Comparison of ENCODE assay signal across 1 cellular context in genomic region chr12:39617887-39618286, GRCh38.
TF ChIP-seq lines count a peak whose summit lies in the region.

No MANE protein-coding gene starts in this region.

TF ChIP-seq in GM12878, 131 proteins besides CTCF, POLR2A, EP300 and RAD21 (continued from another document):
- TF ChIP-seq CEBPZ (IDR thresholded peaks at IDR 0.05; ENCODE audit: low read depth, low read length) (no peak), TARDBP (IDR thresholded peaks at IDR 0.05; ENCODE audit: borderline replicate concordance) (no peak), MYB (IDR thresholded peaks at IDR 0.05; ENCODE audit: borderline replicate concordance, low read depth, low read length) (no peak), REST (IDR thresholded peaks at IDR 0.05; ENCODE audit: low read depth, low read length) (no peak; the same call in 1 of the 2 replicates), MLLT1 (IDR thresholded peaks at IDR 0.05) (peak; percentile 19; the same call in 1 of the 2 replicates), ZBED1 (IDR thresholded peaks at IDR 0.05; ENCODE audit: borderline replicate concordance) (no peak), NKRF (conservative IDR thresholded peaks at IDR 0.05) (no peak), CBX5 (IDR thresholded peaks at IDR 0.05; ENCODE audit: low read depth) (no peak), ELK1 (IDR thresholded peaks at IDR 0.05; ENCODE audit: low read depth, low read length) (no peak), IKZF2 (IDR thresholded peaks at IDR 0.05) (peak; percentile 83; a peak in 3 of 4 replicates), HDAC2 (IDR thresholded peaks at IDR 0.05) (no peak), BCL11A (IDR thresholded peaks at IDR 0.05; ENCODE audit: low read depth, low read length) (no peak), STAT1 (conservative IDR thresholded peaks at IDR 0.05) (no peak), NFIC (IDR thresholded peaks at IDR 0.05; ENCODE audit: low read depth, low read length) (peak; percentile 42; the same call in 1 of the 2 replicates), MTA2 (IDR thresholded peaks at IDR 0.05; ENCODE audit: low read depth) (peak; percentile 62), NBN (IDR thresholded peaks at IDR 0.05) (peak; percentile 58), ATF2 (IDR thresholded peaks at IDR 0.05; ENCODE audit: low read length) (no peak), ZNF217 (IDR thresholded peaks at IDR 0.05) (0 out of 2 replicates have a peak, but pooled peaks have one; percentile 17), MXI1 (IDR thresholded peaks at IDR 0.05; ENCODE audit: low read depth, low read length) (0 out of 2 replicates have a peak, but pooled peaks have one; percentile 40), ZNF384 (IDR thresholded peaks at IDR 0.05; ENCODE audit: borderline replicate concordance, low read depth, low read length) (peak; percentile 96), IRF3 (IDR thresholded peaks at IDR 0.05) (no peak), SPI1 (IDR thresholded peaks at IDR 0.05; ENCODE audit: borderline replicate concordance, insufficient read depth, low read depth, low read length) (peak; percentile 98), NFYA (IDR thresholded peaks at IDR 0.05; ENCODE audit: borderline replicate concordance, low read depth, low read length) (no peak), MEF2B (IDR thresholded peaks at IDR 0.05; ENCODE audit: partially characterized antibody, poor library complexity, severe bottlenecking) (no peak), SP1 (IDR thresholded peaks at IDR 0.05; ENCODE audit: low read depth, low read length) (no peak), GABPA (IDR thresholded peaks at IDR 0.05; ENCODE audit: low read depth) (no peak), BACH1 (IDR thresholded peaks at IDR 0.05; ENCODE audit: borderline replicate concordance) (no peak), NR2F1 (conservative IDR thresholded peaks at IDR 0.05) (no peak), GATAD2B (conservative IDR thresholded peaks at IDR 0.05; ENCODE audit: low read depth) (no peak), MTA3 (IDR thresholded peaks at IDR 0.05; ENCODE audit: borderline replicate concordance, low read length) (0 out of 2 replicates have a peak, but pooled peaks have one; percentile 33), HDGF (IDR thresholded peaks at IDR 0.05) (no peak), SMAD1 (IDR thresholded peaks at IDR 0.05; ENCODE audit: low read depth, partially characterized antibody) (no peak), TAF1 (IDR thresholded peaks at IDR 0.05; ENCODE audit: borderline replicate concordance, low read depth, low read length) (peak; percentile 37; the same call in 1 of the 2 replicates), YY1 (IDR thresholded peaks at IDR 0.05; ENCODE audit: low read depth, low read length) (peak; percentile 70; the same call in 1 of the 2 replicates), ZBTB11 (CRISPR knock-in tag; IDR thresholded peaks at IDR 0.05) (no peak), POLR2AphosphoS2 (IDR thresholded peaks at IDR 0.05; ENCODE audit: low read depth, low read length) (no peak), NR2C1 (IDR thresholded peaks at IDR 0.05) (no peak), RELB (IDR thresholded peaks at IDR 0.05; ENCODE audit: low read depth) (peak; percentile 74; the same call in 1 of the 2 replicates), KDM1A (IDR thresholded peaks at IDR 0.05; ENCODE audit: borderline replicate concordance) (no peak), EGR1 (IDR thresholded peaks at IDR 0.05; ENCODE audit: borderline replicate concordance in 1 of 2, low read depth in 2 of 2, low read length in 2 of 2) (no peak), BHLHE40 (IDR thresholded peaks at IDR 0.05; ENCODE audit: borderline replicate concordance in 1 of 2, low read depth in 2 of 2, low read length in 1 of 2) (no peak), IKZF1 (conservative IDR thresholded peaks at IDR 0.05) (peak; percentile 65; the same call in 1 of the 2 replicates)
